Comparison of ENCODE assay signal across 8 cellular contexts in genomic region chr14:67359775-67360468, GRCh38. TPM values are rescaled to one million over a fixed set of nuclear protein-coding genes. Genes with fewer than 3 reads are reported as not detected.
A peak's percentile ranks its signal among the peaks of the same experiment; 100 is the strongest.
DNase-seq lines count a peak whose midpoint lies in the region; FAIRE-seq and TF ChIP-seq lines count a peak whose summit lies in the region.

Gene ATP6V1D, minus strand, starts transcription at chr14:67359804. Its CDS starts 106 bp downstream, at chr14:67359698.
Gene EIF2S1, plus strand, starts transcription at chr14:67360328. Its CDS starts 4,440 bp downstream, at chr14:67364768.

- intact Hi-C loops in stomach (cut with DNase I; ENCODE audit: low total_unique reads), result no loop called here

- H3K9ac ChIP-seq in ES-I3 (ENCODE audit: low read depth, low read length), result peak within 1 kb of the TSS; percentile 71
- H3K9ac ChIP-seq in Loucy (ENCODE audit: low read depth, low read length, poor library complexity, severe bottlenecking), result peak within 1 kb of the TSS; percentile 84

- TF ChIP-seq EP300 in stomach (IDR thresholded peaks at IDR 0.05), result no peak

- H3K79me2 ChIP-seq in Loucy (ENCODE audit: insufficient read depth, low read length), result peaks cover 72% of the 10 kb centered on the region

- 0 out of 2 replicates have a peak, but pooled peaks cover 5% of the 10 kb centered on the region for H3K4me1 ChIP-seq in ES-I3 (ENCODE audit: insufficient read depth, low read length)
- peaks cover 54% of the 10 kb centered on the region for H3K4me1 ChIP-seq in Loucy (ENCODE audit: insufficient read depth, low read length, poor library complexity, severe bottlenecking)
- peaks cover 31 to 79% (median 65%) of the 10 kb centered on the region in 4 donors for H3K4me1 ChIP-seq in stomach

- WGBS in stomach, 5 donors, result 0 to 1% (median 0%) methylated on average over 28 to 47 of the region's 47 CpGs

- H4K20me1 ChIP-seq in Loucy (ENCODE audit: insufficient read depth, low read length, poor library complexity, severe bottlenecking), result peaks cover 46% of the 10 kb centered on the region

- DNase-seq in H54 (ENCODE audit: insufficient read length, low spot score), result peak; percentile 71
- DNase-seq in SHP77 (lab: John Stamatoyannopoulos, UW), result peak; percentile 96 to 98
- peak; percentile 100 for DNase-seq in activated effector memory CD4-positive, alpha-beta T cell treated with anti-CD3 and anti-CD28 coated beads, Interleukin-2, amount 50 U/mL, for 16 hours
- peak; percentile 99 for DNase-seq in fibroblast of the aortic adventitia (ENCODE audit: low read depth)
- peak; percentile 99 for DNase-seq in nephron progenitor cell
- peak; percentile 99 for DNase-seq in stomach

- H3K4me3 ChIP-seq in Loucy (ENCODE audit: low read length, poor library complexity, severe bottlenecking) (peak within 1 kb of the TSS; percentile 89), fibroblast of the aortic adventitia (ENCODE audit: low read depth, low read length) (peak within 1 kb of the TSS; percentile 95), stomach (peak within 1 kb of the TSS; percentile 64 to 95 (median 84))

- peak; percentile 99 for FAIRE-seq in H54 (lab: Jason Lieb, UNC)

- H3K36me3 ChIP-seq in ES-I3 (ENCODE audit: insufficient read depth, low read length) (no peaks in the 10 kb centered on the region), Loucy (ENCODE audit: insufficient read depth, low read length) (peaks cover 4% of the 10 kb centered on the region; the same call in 1 of the 2 replicates), stomach (peaks cover 3 to 12% (median 8%) of the 10 kb centered on the region in 4 donors)

- H3K27ac ChIP-seq in stomach, result peak within 1 kb of the TSS; percentile 69 to 95 (median 93)

- H3K27ac Mint-ChIP-seq in nephron progenitor cell, result peak within 1 kb of the TSS; percentile 99

- H3K27me3 ChIP-seq in Loucy (ENCODE audit: insufficient read depth, low read length, poor library complexity, severe bottlenecking) (no peaks in the 10 kb centered on the region), stomach (no peaks in the 10 kb centered on the region)

- no peaks in the 10 kb centered on the region for H3K9me2 ChIP-seq in Loucy (replicated peaks; ENCODE audit: low read depth, low read length)

- no peaks in the 10 kb centered on the region for H3K27me3 Mint-ChIP-seq in nephron progenitor cell (ENCODE audit: low read depth, poor library complexity)

- peaks cover 13% of the 10 kb centered on the region for H3K36me3 Mint-ChIP-seq in nephron progenitor cell (ENCODE audit: low read depth)

- H3K9me3 ChIP-seq in ES-I3 (ENCODE audit: control insufficient read depth, insufficient read depth, low read length) (no peaks in the 10 kb centered on the region), Loucy (ENCODE audit: insufficient read depth, low read depth, low read length) (no peaks in the 10 kb centered on the region), stomach (no peaks in the 10 kb centered on the region)

- H3K4me3 Mint-ChIP-seq in nephron progenitor cell, result peak within 1 kb of the TSS; percentile 99

- TF ChIP-seq CTCF in Loucy (conservative IDR thresholded peaks at IDR 0.05; ENCODE audit: low read length) (peak; percentile 100), fibroblast of the aortic adventitia (IDR thresholded peaks at IDR 0.05; ENCODE audit: insufficient read depth, low read length) (peak; percentile 95), nephron progenitor cell (IDR thresholded peaks at IDR 0.05) (peak; percentile 94), stomach (IDR thresholded peaks at IDR 0.05) (peak in 6 of 7 experiments; percentile 14 to 100 (median 82))

- peak within 1 kb of the TSS; percentile 97 for H3K4me2 ChIP-seq in Loucy (ENCODE audit: low read depth, low read length, poor library complexity, severe bottlenecking)

- H3K9me3 Mint-ChIP-seq in nephron progenitor cell, result no peaks in the 10 kb centered on the region

- TF ChIP-seq POLR2A in H54 (IDR thresholded peaks at IDR 0.05; ENCODE audit: low read depth, low read length) (peak; percentile 58), stomach (IDR thresholded peaks at IDR 0.05) (peak in 2 of 4 donors; percentile 39 to 62)

- H3F3A ChIP-seq in Loucy (ENCODE audit: low read depth), result no peaks in the 10 kb centered on the region

- H2AFZ ChIP-seq in Loucy (ENCODE audit: low read length), result peak within 1 kb of the TSS; percentile 97

- H3K4me1 Mint-ChIP-seq in nephron progenitor cell, result peaks cover 69% of the 10 kb centered on the region

RNA-seq across cellular contexts. Expression of gene ATP6V1D, which starts in this region (rescaled TPM):
- total RNA-seq in fibroblast of the aortic adventitia (ENCODE audit: low replicate concordance), result 118 and 281 TPM in 2 replicates
- 100 to 1,000 TPM in 2 of 5 donors, 10 to 100 TPM in 3; 43.3 to 192 (median 99.6) TPM for total RNA-seq in stomach
- polyA plus RNA-seq in stomach, result 10 to 100 TPM; 53.5 to 86.0 (median 66.5) TPM

RNA-seq across cellular contexts. Expression of gene EIF2S1, which starts in this region (rescaled TPM):
- total RNA-seq in fibroblast of the aortic adventitia (ENCODE audit: low replicate concordance), result 139 and 166 TPM in 2 replicates
- total RNA-seq in stomach, result 100 to 1,000 TPM in 1 of 5 donors, 10 to 100 TPM in 4; 15.6 to 149 (median 26.8) TPM
- polyA plus RNA-seq in stomach, result 10 to 100 TPM; 32.8 to 73.3 (median 67.0) TPM

Comparison
In these comparisons a context has a peak if more than half of its experiments do, and no peak if none do; other contexts are left out.
1. Peak in every context shown above with its lines: DNase-seq, H3K4me3 ChIP-seq and H3K27ac ChIP-seq.